In the genomic region with DNA sequence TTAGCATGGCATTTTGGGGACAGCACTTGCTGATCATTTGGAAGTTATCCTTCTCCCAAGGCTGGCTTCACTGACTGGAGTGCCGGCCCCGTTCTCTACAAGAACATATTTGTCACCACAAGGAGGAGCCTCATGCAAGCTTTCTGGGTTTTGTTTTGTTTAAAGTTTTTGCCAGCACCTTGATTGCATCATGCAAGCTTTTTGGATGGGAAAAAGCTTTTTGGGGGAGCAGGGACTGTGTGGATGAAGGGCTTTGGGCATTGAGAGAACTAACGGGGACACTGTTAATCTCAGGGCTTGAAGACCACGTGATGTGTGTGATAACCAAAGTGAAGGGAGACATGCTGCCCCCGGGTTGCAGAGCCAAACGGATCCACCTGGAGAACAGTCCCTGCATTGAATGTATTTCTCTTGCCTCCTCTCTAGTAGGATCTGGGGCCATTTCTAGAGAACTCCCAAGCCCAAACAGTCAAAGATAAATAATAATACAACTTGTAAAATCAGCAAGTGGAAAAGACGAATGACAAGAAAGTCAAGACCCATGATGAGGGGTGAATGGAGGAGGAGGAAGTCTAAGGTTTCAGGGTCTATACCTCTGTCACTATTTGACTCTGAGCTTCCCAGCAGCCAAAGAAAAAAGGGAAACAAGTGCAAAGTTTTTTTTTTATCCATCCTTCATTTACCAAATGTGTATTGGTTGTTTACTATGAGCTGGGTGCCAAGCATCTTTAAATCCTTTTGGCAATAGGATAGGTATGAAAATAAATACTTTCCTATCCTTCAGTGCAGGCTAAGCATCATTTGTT, we compare ENCODE assay signal across 9 cellular contexts. TPM values are rescaled to one million over a fixed set of nuclear protein-coding genes. Genes with fewer than 3 reads are reported as not detected.
A peak's percentile ranks its signal among the peaks of the same experiment; 100 is the strongest.
DNase-seq lines count a peak whose midpoint lies in the region; ATAC-seq, FAIRE-seq and TF ChIP-seq lines count a peak whose summit lies in the region.
"Had no signal": no experiment of that assay in that cellular context is flagged by ENCODE, and none has a peak within 500 bp of the region (broad histone marks: within the 10 kb centered on the region; RNA-seq: fewer than 3 reads in every experiment).

No MANE protein-coding gene starts in this region.

- H3K27me3 ChIP-seq in H7 (ENCODE audit: control insufficient read depth, insufficient read depth, low read length): no peaks in the 10 kb centered on the region

- no peak overlapping the region for H3K4me3 ChIP-seq in H7 (ENCODE audit: insufficient read depth, low read depth, low read length)

- H3K36me3 Mint-ChIP-seq in CD14-positive monocyte (no peaks in the 10 kb centered on the region), glutamatergic neuron (ENCODE audit: unreplicated experiment) (no peaks in the 10 kb centered on the region)
- no peaks in the 10 kb centered on the region for H3K36me3 Mint-ChIP-seq in activated T-helper 17 cell treated with anti-CD3 and anti-CD28 coated beads, Interleukin-2, amount 50 U/mL, for 72 hours (ENCODE audit: low read depth)
- H3K36me3 Mint-ChIP-seq: naive B cell had no signal

- H3K27ac Mint-ChIP-seq in CD14-positive monocyte: no peak overlapping the region
- no peak overlapping the region for H3K27ac Mint-ChIP-seq in glutamatergic neuron (ENCODE audit: unreplicated experiment)
- H3K27ac Mint-ChIP-seq in activated T-helper 17 cell treated with anti-CD3 and anti-CD28 coated beads, Interleukin-2, amount 50 U/mL, for 72 hours: no peak overlapping the region

- no peak for TF ChIP-seq POLR2A in GM12891 (IDR thresholded peaks at IDR 0.05; ENCODE audit: low read depth, low read length)

- H3K27me3 Mint-ChIP-seq in CD14-positive monocyte (ENCODE audit: low read depth in 3 of 3) (peaks cover 7 to 33% (median 15%) of the 10 kb centered on the region in 3 donors), glutamatergic neuron (ENCODE audit: unreplicated experiment) (peaks cover 4% of the 10 kb centered on the region)
- peaks cover 42% of the 10 kb centered on the region for H3K27me3 Mint-ChIP-seq in activated T-helper 17 cell treated with anti-CD3 and anti-CD28 coated beads, Interleukin-2, amount 50 U/mL, for 72 hours

- peaks cover 14% of the 10 kb centered on the region for H3K4me1 Mint-ChIP-seq in CD14-positive monocyte
- H3K4me1 Mint-ChIP-seq in glutamatergic neuron (ENCODE audit: low read depth, unreplicated experiment): peaks cover 6% of the 10 kb centered on the region
- H3K4me1 Mint-ChIP-seq in activated T-helper 17 cell treated with anti-CD3 and anti-CD28 coated beads, Interleukin-2, amount 50 U/mL, for 72 hours: no peaks in the 10 kb centered on the region

- TF ChIP-seq CTCF in CD14-positive monocyte (IDR thresholded peaks at IDR 0.05) (peak; percentile 74), glutamatergic neuron (IDR thresholded peaks at IDR 0.05; ENCODE audit: partially characterized antibody, unreplicated experiment) (peak; percentile 73)

- no peak for FAIRE-seq in GM12891 (lab: Jason Lieb, UNC)

- peaks cover 0 to 2% (median 1%) of the 10 kb centered on the region in 7 donors for H3K9me3 Mint-ChIP-seq in CD14-positive monocyte
- no peaks in the 10 kb centered on the region for H3K9me3 Mint-ChIP-seq in glutamatergic neuron (ENCODE audit: unreplicated experiment)
- no peaks in the 10 kb centered on the region for H3K9me3 Mint-ChIP-seq in activated T-helper 17 cell treated with anti-CD3 and anti-CD28 coated beads, Interleukin-2, amount 50 U/mL, for 72 hours

- intact Hi-C loops in CD14-positive monocyte (cut with micrococcal nuclease): loop anchor here in 1 of 2 donors (5.0 kb wide), 1 partner anchor 74 kb away; no protein-coding TSS in a partner anchor

- H3K4me3 Mint-ChIP-seq in CD14-positive monocyte (peak overlapping the region in 1 of 2 donors; percentile 12), glutamatergic neuron (ENCODE audit: unreplicated experiment) (no peak overlapping the region)
- no peak overlapping the region for H3K4me3 Mint-ChIP-seq in activated T-helper 17 cell treated with anti-CD3 and anti-CD28 coated beads, Interleukin-2, amount 50 U/mL, for 72 hours
- H3K4me3 Mint-ChIP-seq: naive B cell had no signal

- DNase-seq in CD14-positive monocyte (ENCODE audit: low spot score) (no peak), H7 (peak; percentile 69), SKM-1 treated with dmso at 0.1 percent for 144 hours (lab: John Stamatoyannopoulos, UW; ENCODE audit: unreplicated experiment) (peak; percentile 46), glutamatergic neuron (peak; percentile 27), GM12891 (ENCODE audit: insufficient read length, low spot score) (no peak), NCI-H446 treated with DMSO at 0.1 percent for 48 hours (lab: John Stamatoyannopoulos, UW) (no peak)
- DNase-seq: naive B cell had no signal

- H3K36me3 ChIP-seq in H7 (replicated peaks; ENCODE audit: control insufficient read depth, insufficient read depth, low read length): no peaks in the 10 kb centered on the region

- no peak for ATAC-seq in activated T-helper 17 cell treated with anti-CD3 and anti-CD28 coated beads, Interleukin-2, amount 50 U/mL, for 72 hours (replicated peaks)
- no peak for ATAC-seq in GM18520 (IDR thresholded peaks at IDR 0.05; ENCODE audit: unreplicated experiment)

TF ChIP-seq in GM12891, 5 proteins besides CTCF, POLR2A, EP300 and RAD21:
- no peak for TF ChIP-seq POU2F2 (IDR thresholded peaks at IDR 0.05; ENCODE audit: low read depth, low read length)
- TF ChIP-seq SPI1 (IDR thresholded peaks at IDR 0.05; ENCODE audit: low read depth, low read length): no peak
- TF ChIP-seq PAX5 (IDR thresholded peaks at IDR 0.05; ENCODE audit: insufficient read depth, low read length, severe bottlenecking): no peak
- TF ChIP-seq POLR2AphosphoS5 (IDR thresholded peaks at IDR 0.05; ENCODE audit: low read depth, low read length): no peak
- no peak for TF ChIP-seq TAF1 (IDR thresholded peaks at IDR 0.05; ENCODE audit: low read depth, low read length)

RNA-seq across cellular contexts. Expression of gene TMEM114, which starts 17.2 kb away (rescaled TPM):
- polyA plus RNA-seq in CD14-positive monocyte: not detected
- 4.1 TPM in 1 of 2 replicates, not detected in the other for total RNA-seq in H7 (2014; rRNA removed; shearing (Covaris generic))
- not detected for total RNA-seq in glutamatergic neuron (ENCODE audit: unreplicated experiment)
- not detected for total RNA-seq in activated T-helper 17 cell treated with anti-CD3 and anti-CD28 coated beads, Interleukin-2, amount 50 U/mL, for 72 hours
- 0.14 TPM for polyA plus RNA-seq in GM12891 (2012; ENCODE audit: low read depth, missing spikeins)

RNA-seq across cellular contexts. Expression of gene METTL22, which starts 48.4 kb away (rescaled TPM):
- 10 to 100 TPM; 36.0 to 44.0 TPM for polyA plus RNA-seq in CD14-positive monocyte
- 43.7 and 53.6 TPM in 2 replicates for total RNA-seq in H7 (2014; rRNA removed; shearing (Covaris generic))
- total RNA-seq in glutamatergic neuron (ENCODE audit: unreplicated experiment): 87.9 TPM
- 10 to 100 TPM; 28.7 to 40.6 TPM for total RNA-seq in activated T-helper 17 cell treated with anti-CD3 and anti-CD28 coated beads, Interleukin-2, amount 50 U/mL, for 72 hours
- polyA plus RNA-seq in GM12891 (2012; ENCODE audit: low read depth, missing spikeins): 14.1 TPM

Comparison
In these comparisons a context has a peak if more than half of its experiments do, and no peak if none do; other contexts are left out.
1. DNase-seq: peak in H7 (single experiment), SKM-1 treated with dmso at 0.1 percent for 144 hours (single experiment) and glutamatergic neuron (single experiment); none in CD14-positive monocyte (single experiment), GM12891 (single experiment) and NCI-H446 treated with DMSO at 0.1 percent for 48 hours (single experiment).